28 cellular contexts compared by ENCODE assay signal in genomic region chr21:19609611-19610010, GRCh38.
DNase-seq lines count a peak whose midpoint lies in the region; ATAC-seq, FAIRE-seq and TF ChIP-seq lines count a peak whose summit lies in the region.
"Had no signal": no experiment of that assay in that cellular context is flagged by ENCODE, and none has a peak within 500 bp of the region (broad histone marks: within the 10 kb centered on the region; RNA-seq: fewer than 3 reads in every experiment).

No MANE protein-coding gene starts in this region.

- no peaks in the 10 kb centered on the region for H3K36me3 Mint-ChIP-seq in activated CD4-positive, alpha-beta T cell treated with anti-CD3 and anti-CD28 coated beads, Interleukin-2, amount 10 ng/mL, durations not matched to agents 7 days and 5 days (ENCODE audit: low read depth)
- H3K36me3 Mint-ChIP-seq: CD14-positive monocyte; CD8-positive, alpha-beta memory T cell had no signal

- no peaks in the 10 kb centered on the region for H4K20me1 ChIP-seq in K562 (replicated peaks; ENCODE audit: control insufficient read depth, insufficient read depth, low read length)

- no peak overlapping the region for H3K27ac Mint-ChIP-seq in activated CD4-positive, alpha-beta T cell treated with anti-CD3 and anti-CD28 coated beads, Interleukin-2, amount 10 ng/mL, durations not matched to agents 7 days and 5 days
- H3K27ac Mint-ChIP-seq: B cell; CD14-positive monocyte; CD8-positive, alpha-beta memory T cell had no signal

- no peak for TF ChIP-seq POLR2A in K562 (conservative IDR thresholded peaks at IDR 0.05)

- no peaks in the 10 kb centered on the region for H3K27me3 ChIP-seq in K562 (ENCODE audit: control insufficient read depth in 2 of 2, insufficient read depth in 2 of 2, low read length in 2 of 2)
- H3K27me3 ChIP-seq: Peyer's patch had no signal

- no peak overlapping the region for H3K9ac ChIP-seq in K562 (ENCODE audit: insufficient read depth in 1 of 2, low read depth in 2 of 2, low read length in 2 of 2)
- H3K9ac ChIP-seq: SK-N-SH had no signal

- no peak overlapping the region for H3K4me3 Mint-ChIP-seq in activated CD4-positive, alpha-beta T cell treated with anti-CD3 and anti-CD28 coated beads, Interleukin-2, amount 10 ng/mL, durations not matched to agents 7 days and 5 days
- H3K4me3 Mint-ChIP-seq: B cell; CD14-positive monocyte; CD8-positive, alpha-beta memory T cell had no signal

- BruUV-seq in K562 (replicated peaks; lab: Mats Ljungman, UMichigan) = no TSS peak

- TF ChIP-seq RAD21 in K562 (CRISPR knock-in tag; conservative IDR thresholded peaks at IDR 0.05 in 1 of 2, IDR thresholded peaks at IDR 0.05 in 1 of 2) = no peak

- no peaks in the 10 kb centered on the region for H3K9me3 ChIP-seq in K562 (replicated peaks; ENCODE audit: control insufficient read depth, insufficient read depth, low read depth, low read length)
- H3K9me3 ChIP-seq: Peyer's patch, SK-N-SH had no signal

- FAIRE-seq in K562 (lab: Jason Lieb, UNC) = no peak
- FAIRE-seq: GM12891, H54 had no signal

- no peaks in the 10 kb centered on the region for H3K9me1 ChIP-seq in K562 (ENCODE audit: control insufficient read depth, insufficient read depth, low read length)

- no peak for TF ChIP-seq CTCF in K562 (IDR thresholded peaks at IDR 0.05 in 2 of 3, conservative IDR thresholded peaks at IDR 0.05 in 1 of 3; ENCODE audit: insufficient read depth in 2 of 3, low read depth in 1 of 3, low read length in 3 of 3)

- POLR2A ChIA-PET in K562 (lab: Yijun Ruan, JAX) = interaction anchor here (0.9 kb wide), 1 partner anchor 12 kb away, joined by 3 read pairs; no protein-coding TSS in a partner anchor
- POLR2A ChIA-PET in activated CD4-positive, alpha-beta T cell treated with anti-CD3 and anti-CD28 coated beads, Interleukin-2, amount 10 ng/mL, durations not matched to agents 7 days and 5 days (lab: Charles Lee) = no interaction called here

- H3K9me3 Mint-ChIP-seq in activated CD4-positive, alpha-beta T cell treated with anti-CD3 and anti-CD28 coated beads, Interleukin-2, amount 10 ng/mL, durations not matched to agents 7 days and 5 days = peaks cover 11% of the 10 kb centered on the region

- intact Hi-C loops in K562 (cut with micrococcal nuclease) = no loop called here

- H3K4me3 ChIP-seq in K562 = no peak overlapping the region
- H3K4me3 ChIP-seq: Peyer's patch had no signal

- no peaks in the 10 kb centered on the region for H3K4me1 ChIP-seq in K562 (replicated peaks in 1 of 2; ENCODE audit: control insufficient read depth in 2 of 2, insufficient read depth in 2 of 2, low read length in 2 of 2)
- H3K4me1 ChIP-seq: Peyer's patch had no signal

- CTCF ChIA-PET in K562 (lab: Yijun Ruan, JAX; ENCODE audit: low intra/inter-chr PET ratio) = no interaction called here
- CTCF ChIA-PET in activated CD4-positive, alpha-beta T cell treated with anti-CD3 and anti-CD28 coated beads, Interleukin-2, amount 10 ng/mL, durations not matched to agents 7 days and 5 days (lab: Charles Lee) = no interaction called here

- H3K4me1 Mint-ChIP-seq in activated CD4-positive, alpha-beta T cell treated with anti-CD3 and anti-CD28 coated beads, Interleukin-2, amount 10 ng/mL, durations not matched to agents 7 days and 5 days = no peaks in the 10 kb centered on the region
- H3K4me1 Mint-ChIP-seq: B cell; CD14-positive monocyte; CD8-positive, alpha-beta memory T cell had no signal

- in situ Hi-C loops in K562 (cut with MboI) = no loop called here

- no peak for TF ChIP-seq EP300 in K562 (IDR thresholded peaks at IDR 0.05; ENCODE audit: low read length)

- no peaks in the 10 kb centered on the region for H3K79me2 ChIP-seq in K562 (ENCODE audit: control insufficient read depth, insufficient read depth, low read length)

- no peaks in the 10 kb centered on the region for H3K27me3 Mint-ChIP-seq in activated CD4-positive, alpha-beta T cell treated with anti-CD3 and anti-CD28 coated beads, Interleukin-2, amount 10 ng/mL, durations not matched to agents 7 days and 5 days
- H3K27me3 Mint-ChIP-seq: B cell had no signal

- no peaks in the 10 kb centered on the region for H3K36me3 ChIP-seq in K562 (ENCODE audit: control insufficient read depth, insufficient read depth, low read length)
- H3K36me3 ChIP-seq: Peyer's patch had no signal

- no peak overlapping the region for H2AFZ ChIP-seq in K562 (ENCODE audit: low read depth, low read length)

- WGBS in K562 (ENCODE audit: insufficient coverage, low coverage, missing lambda C conversion rate) = 4% methylated on average over 3 of the region's 3 CpGs

- no peak overlapping the region for H3K27ac ChIP-seq in K562 (ENCODE audit: extremely low read depth, low read depth, low read length)
- H3K27ac ChIP-seq: 22Rv1, Peyer's patch had no signal

- no peak overlapping the region for H3K4me2 ChIP-seq in K562 (ENCODE audit: insufficient read depth, low read length)
- H3K4me2 ChIP-seq: SK-N-SH had no signal

- DNase-seq in NCI-H82 (lab: John Stamatoyannopoulos, UW) (peak; percentile 2), NCI-H82 treated with DMSO at 0.1 percent for 48 hours (lab: John Stamatoyannopoulos, UW; ENCODE audit: unreplicated experiment) (no peak), NCI-H69 (lab: John Stamatoyannopoulos, UW) (peak; percentile 16), K562 (ENCODE audit: extremely low read depth in 1 of 4, low spot score in 3 of 4) (no peak), SW480 (ENCODE audit: low spot score) (no peak)
- no peak for DNase-seq in activated CD4-positive, alpha-beta T cell treated with anti-CD3 and anti-CD28 coated beads, Interleukin-2, amount 10 ng/mL, durations not matched to agents 7 days and 5 days
- DNase-seq: CD8-positive, alpha-beta memory T cell; DMS 273 treated with DMSO at 0.1 percent for 48 hours; DMS79; EL; GF-D8; KG1; MM.1S; NCI-H1092 treated with DMSO at 0.1 percent for 48 hours; NCI-H1436; NCI-H187 treated with DMSO at 0.1 percent for 48 hours; NCI-H2171 treated with DMSO at 0.1 percent for 48 hours; NCI-H345; NCI-H510A treated with DMSO at 0.1 percent for 48 hours; NCI-H748 treated with DMSO at 0.1 percent for 48 hours; Peyer's patch; SK-N-SH had no signal

- ATAC-seq in K562 (no peak), HG02973 (IDR thresholded peaks at IDR 0.05; ENCODE audit: unreplicated experiment) (no peak)

TF ChIP-seq in K562, 482 proteins besides CTCF, POLR2A, EP300 and RAD21:
- TF ChIP-seq ATF3 (IDR thresholded peaks at IDR 0.05) = 0 out of 2 replicates have a peak, but pooled peaks have one; percentile 7
- no peak for TF ChIP-seq ATF3 (CRISPR knock-in tag; conservative IDR thresholded peaks at IDR 0.05)
- TF ChIP-seq KHSRP (IDR thresholded peaks at IDR 0.05) = no peak
- TF ChIP-seq HNRNPUL1 (IDR thresholded peaks at IDR 0.05; ENCODE audit: low read length) = no peak
- TF ChIP-seq TBL1XR1 (IDR thresholded peaks at IDR 0.05; ENCODE audit: low read length in 2 of 2) = no peak
TF ChIP-seq in K562: peak in this region for 1.

Comparison
In these comparisons a context has a peak if more than half of its experiments do, and no peak if none do; other contexts are left out.
1. DNase-seq: peak in NCI-H82 (single experiment) and NCI-H69 (single experiment); none in NCI-H82 treated with DMSO at 0.1 percent for 48 hours (single experiment), K562 (0 of 4), activated CD4-positive, alpha-beta T cell treated with anti-CD3 and anti-CD28 coated beads, Interleukin-2, amount 10 ng/mL, durations not matched to agents 7 days and 5 days (single experiment) and SW480 (single experiment).